In genomic region chr13:41193469-41193868, GRCh38 we compare ENCODE assay signal across 10 cellular contexts. TPM values are rescaled to one million over a fixed set of nuclear protein-coding genes. Genes with fewer than 3 reads are reported as not detected.
DNase-seq lines count a peak whose midpoint lies in the region; ATAC-seq and TF ChIP-seq lines count a peak whose summit lies in the region.
"Had no signal": no experiment of that assay in that cellular context is flagged by ENCODE, and none has a peak within 500 bp of the region (broad histone marks: within the 10 kb centered on the region; RNA-seq: fewer than 3 reads in every experiment).

No MANE protein-coding gene starts in this region.

- H3K4me3 Mint-ChIP-seq in activated T-cell treated with anti-CD3 and anti-CD28 coated beads, Interleukin-2, amount 50 U/mL, for 24 hours, result peak overlapping the region; percentile 84
- peak overlapping the region; percentile 95 for H3K4me3 Mint-ChIP-seq in activated naive CD8-positive, alpha-beta T cell treated with anti-CD3 and anti-CD28 coated beads, Interleukin-2, amount 10 ng/mL, durations not matched to agents 7 days and 5 days

- no peak overlapping the region for H3K9ac ChIP-seq in liver (ENCODE audit: low read depth in 1 of 2, low read length in 2 of 2)

- peaks cover 40% of the 10 kb centered on the region for H3K4me1 Mint-ChIP-seq in activated T-cell treated with anti-CD3 and anti-CD28 coated beads, Interleukin-2, amount 50 U/mL, for 24 hours (ENCODE audit: low read depth)
- peaks cover 25% of the 10 kb centered on the region for H3K4me1 Mint-ChIP-seq in activated naive CD8-positive, alpha-beta T cell treated with anti-CD3 and anti-CD28 coated beads, Interleukin-2, amount 10 ng/mL, durations not matched to agents 7 days and 5 days

- POLR2A ChIA-PET in activated naive CD8-positive, alpha-beta T cell treated with anti-CD3 and anti-CD28 coated beads, Interleukin-2, amount 10 ng/mL, durations not matched to agents 7 days and 5 days (lab: Charles Lee), result no interaction called here

- TF ChIP-seq RAD21 in liver (IDR thresholded peaks at IDR 0.05), result no peak

- no peak for ATAC-seq in activated naive CD8-positive, alpha-beta T cell treated with anti-CD3 and anti-CD28 coated beads, Interleukin-2, amount 10 ng/mL, durations not matched to agents 7 days and 5 days (ENCODE audit: low read depth)
- no peak for ATAC-seq in HG03039 (IDR thresholded peaks at IDR 0.05; ENCODE audit: unreplicated experiment)

- no peak for TF ChIP-seq POLR2A in suprapubic skin (IDR thresholded peaks at IDR 0.05)

- 96% methylated on average over 18 of the region's 18 CpGs for WGBS in liver
- 96% methylated on average over 17 of the region's 18 CpGs for WGBS in suprapubic skin

- no peaks in the 10 kb centered on the region for H3K27me3 ChIP-seq in liver (ENCODE audit: control insufficient read depth in 4 of 4, insufficient read depth in 4 of 4, low read length in 3 of 4)
- H3K27me3 ChIP-seq in suprapubic skin, result no peaks in the 10 kb centered on the region

- TF ChIP-seq CTCF in liver (IDR thresholded peaks at IDR 0.05; ENCODE audit: low read depth, low read length, missing input control), result no peak
- TF ChIP-seq CTCF in suprapubic skin (IDR thresholded peaks at IDR 0.05), result no peak

- H3K4me1 ChIP-seq in liver (ENCODE audit: control insufficient read depth in 4 of 4, insufficient read depth in 4 of 4, low read length in 3 of 4) (peaks cover 5 to 34% (median 18%) of the 10 kb centered on the region in 4 donors), suprapubic skin (peaks cover 24% of the 10 kb centered on the region)

- no peaks in the 10 kb centered on the region for H3K9me3 Mint-ChIP-seq in activated T-cell treated with anti-CD3 and anti-CD28 coated beads, Interleukin-2, amount 50 U/mL, for 24 hours
- H3K9me3 Mint-ChIP-seq in activated naive CD8-positive, alpha-beta T cell treated with anti-CD3 and anti-CD28 coated beads, Interleukin-2, amount 10 ng/mL, durations not matched to agents 7 days and 5 days, result peaks cover 9% of the 10 kb centered on the region

- H3K36me3 ChIP-seq in liver (ENCODE audit: control insufficient read depth in 4 of 4, insufficient read depth in 3 of 4, low read depth in 1 of 4, low read length in 3 of 4) (peaks cover 0 to 2% (median 0%) of the 10 kb centered on the region in 4 donors), suprapubic skin (no peaks in the 10 kb centered on the region)

- H3K36me3 Mint-ChIP-seq in activated T-cell treated with anti-CD3 and anti-CD28 coated beads, Interleukin-2, amount 50 U/mL, for 24 hours (ENCODE audit: low read depth), result peaks cover 30% of the 10 kb centered on the region
- H3K36me3 Mint-ChIP-seq in activated naive CD8-positive, alpha-beta T cell treated with anti-CD3 and anti-CD28 coated beads, Interleukin-2, amount 10 ng/mL, durations not matched to agents 7 days and 5 days, result peaks cover 39% of the 10 kb centered on the region

- H3K27ac ChIP-seq in liver (ENCODE audit: low read depth in 1 of 2, low read length in 2 of 2), result peak overlapping the region; percentile 91 to 98
- peak overlapping the region; percentile 88 for H3K27ac ChIP-seq in suprapubic skin

- peak; percentile 29 for DNase-seq in activated T-cell treated with anti-CD3 and anti-CD28 coated beads, Interleukin-2, amount 50 U/mL, for 24 hours
- DNase-seq in activated T-cell treated with anti-CD3 and anti-CD28 coated beads, Interleukin-2, amount 50 U/mL, for 1 hour, result no peak
- DNase-seq in activated naive CD8-positive, alpha-beta T cell treated with anti-CD3 and anti-CD28 coated beads, Interleukin-2, amount 10 ng/mL, durations not matched to agents 7 days and 5 days, result no peak
- DNase-seq in suprapubic skin (ENCODE audit: low spot score in 2 of 2), result no peak
- no peak for DNase-seq in NOMO-1 treated with DMSO at 0.1 percent for 48 hours (lab: John Stamatoyannopoulos, UW; ENCODE audit: unreplicated experiment)
- no peak for DNase-seq in NCI-H2081 treated with DMSO at 0.1 percent for 48 hours (lab: John Stamatoyannopoulos, UW)
- DNase-seq: NCI-H146; stimulated activated CD8-positive, alpha-beta memory T cell treated with anti-CD3 and anti-CD28 coated beads, Interleukin-4, amount 100 ng/mL, for 48 hours had no signal

- H3K4me3 ChIP-seq in liver (ENCODE audit: low read depth in 1 of 3, low read length in 3 of 3), result peak overlapping the region; percentile 69 to 96 (median 78)
- H3K4me3 ChIP-seq in suprapubic skin, result peak overlapping the region; percentile 83

- peak overlapping the region; percentile 95 for H3K27ac Mint-ChIP-seq in activated T-cell treated with anti-CD3 and anti-CD28 coated beads, Interleukin-2, amount 50 U/mL, for 24 hours
- H3K27ac Mint-ChIP-seq in activated naive CD8-positive, alpha-beta T cell treated with anti-CD3 and anti-CD28 coated beads, Interleukin-2, amount 10 ng/mL, durations not matched to agents 7 days and 5 days, result peak overlapping the region; percentile 89

- no peak for TF ChIP-seq EP300 in suprapubic skin (IDR thresholded peaks at IDR 0.05)

- no peaks in the 10 kb centered on the region for H3K9me3 ChIP-seq in liver (ENCODE audit: control insufficient read depth in 4 of 4, low read length in 3 of 4)
- H3K9me3 ChIP-seq in suprapubic skin, result no peaks in the 10 kb centered on the region

- H3K27me3 Mint-ChIP-seq in activated T-cell treated with anti-CD3 and anti-CD28 coated beads, Interleukin-2, amount 50 U/mL, for 24 hours, result no peaks in the 10 kb centered on the region
- H3K27me3 Mint-ChIP-seq in activated naive CD8-positive, alpha-beta T cell treated with anti-CD3 and anti-CD28 coated beads, Interleukin-2, amount 10 ng/mL, durations not matched to agents 7 days and 5 days, result no peaks in the 10 kb centered on the region

TF ChIP-seq in liver, 16 proteins besides CTCF, POLR2A, EP300 and RAD21:
- TF ChIP-seq NR2F2 (IDR thresholded peaks at IDR 0.05) (no peak), REST (IDR thresholded peaks at IDR 0.05) (no peak), FOXA2 (IDR thresholded peaks at IDR 0.05) (no peak), JUND (IDR thresholded peaks at IDR 0.05) (no peak), HNF4A (conservative IDR thresholded peaks at IDR 0.05) (no peak)

RNA-seq across cellular contexts. Expression of gene KBTBD7, which starts 0.9 kb away (rescaled TPM):
- 1 to 10 TPM; 8.8 to 9.4 TPM for total RNA-seq in activated naive CD8-positive, alpha-beta T cell treated with anti-CD3 and anti-CD28 coated beads, Interleukin-2, amount 10 ng/mL, durations not matched to agents 7 days and 5 days
- total RNA-seq in liver, result 10 to 100 TPM in 1 of 2 donors, 1 to 10 TPM in 1; 9.2 to 10.1 TPM
- polyA plus RNA-seq in liver, result 1 to 10 TPM; 3.3 to 4.7 TPM
- total RNA-seq in suprapubic skin, result 1 to 10 TPM; 4.5 to 8.0 (median 6.0) TPM
